Comparison of ENCODE assay signal across 14 cellular contexts in the genomic region with DNA sequence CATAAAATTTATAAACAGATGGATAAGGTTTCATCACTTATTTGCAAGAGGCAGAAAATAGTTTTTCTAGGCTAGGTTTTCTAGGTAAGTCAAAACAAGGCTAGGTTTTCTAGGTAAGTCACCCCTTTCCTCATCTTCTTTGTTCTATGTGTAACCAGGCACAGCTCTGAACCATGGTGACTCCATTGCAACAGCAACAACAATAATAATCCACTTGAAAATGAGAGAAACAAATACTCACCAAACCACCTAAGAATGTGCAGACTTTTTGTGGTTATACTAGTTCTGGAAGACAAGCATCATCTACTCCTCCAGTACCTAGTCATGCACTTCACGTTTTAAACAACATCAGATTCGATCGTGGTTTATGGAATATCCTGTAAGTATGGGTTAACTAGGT.
DNase-seq lines count a peak whose midpoint lies in the region; ATAC-seq lines count a peak whose summit lies in the region.
"Had no signal": no experiment of that assay in that cellular context is flagged by ENCODE, and none has a peak within 500 bp of the region (broad histone marks: within the 10 kb centered on the region; RNA-seq: fewer than 3 reads in every experiment).

No MANE protein-coding gene starts in this region.

- DNase-seq in activated CD4-positive, alpha-beta T cell treated with anti-CD3 and anti-CD28 coated beads for 36 hours = no peak
- DNase-seq in activated CD4-positive, alpha-beta T cell treated with anti-CD3 and anti-CD28 coated beads for 1 hour = no peak
- DNase-seq in DMS79 treated with DMSO at 0.1 percent for 48 hours (lab: John Stamatoyannopoulos, UW) = peak; percentile 95
- DNase-seq in NCI-H2107 treated with DMSO at 0.1 percent for 48 hours (lab: John Stamatoyannopoulos, UW; ENCODE audit: unreplicated experiment) = peak; percentile 81
- DNase-seq in astrocyte of the hippocampus (ENCODE audit: low read depth, low spot score) = peak; percentile 34
- no peak for DNase-seq in kidney glomerular epithelial cell (lab: John Stamatoyannopoulos, UW)
- DNase-seq: C1 segment of cervical spinal cord; Calu3; CD4-positive, alpha-beta T cell; DMS 273 treated with DMSO at 0.1 percent for 48 hours; GF-D8 had no signal

- POLR2A ChIA-PET in activated CD4-positive, alpha-beta T cell treated with anti-CD3 and anti-CD28 coated beads for 36 hours (lab: Charles Lee) = no interaction called here

- CTCF ChIA-PET in activated CD4-positive, alpha-beta T cell treated with anti-CD3 and anti-CD28 coated beads for 36 hours (lab: Charles Lee) = no interaction called here

- H3K27me3 Mint-ChIP-seq in activated CD4-positive, alpha-beta T cell treated with anti-CD3 and anti-CD28 coated beads for 36 hours = no peaks in the 10 kb centered on the region
- H3K27me3 Mint-ChIP-seq: B cell; CD4-positive, alpha-beta T cell had no signal

- H3K27ac Mint-ChIP-seq in activated CD4-positive, alpha-beta T cell treated with anti-CD3 and anti-CD28 coated beads for 36 hours = no peak overlapping the region
- H3K27ac Mint-ChIP-seq: B cell; CD4-positive, alpha-beta T cell had no signal

- H3K36me3 Mint-ChIP-seq in activated CD4-positive, alpha-beta T cell treated with anti-CD3 and anti-CD28 coated beads for 36 hours (ENCODE audit: low read depth) = no peaks in the 10 kb centered on the region

- H3K4me3 Mint-ChIP-seq in activated CD4-positive, alpha-beta T cell treated with anti-CD3 and anti-CD28 coated beads for 36 hours = no peak overlapping the region
- H3K4me3 Mint-ChIP-seq: B cell; CD4-positive, alpha-beta T cell had no signal

- peak; percentile 53 for ATAC-seq in activated CD4-positive, alpha-beta T cell treated with anti-CD3 and anti-CD28 coated beads for 36 hours
- no peak for ATAC-seq in HG03469 (IDR thresholded peaks at IDR 0.05; ENCODE audit: unreplicated experiment)
- ATAC-seq: HepG2 had no signal

- peaks cover 3% of the 10 kb centered on the region for H3K4me1 Mint-ChIP-seq in activated CD4-positive, alpha-beta T cell treated with anti-CD3 and anti-CD28 coated beads for 36 hours
- H3K4me1 Mint-ChIP-seq: B cell had no signal

- intact Hi-C loops in activated CD4-positive, alpha-beta T cell treated with anti-CD3 and anti-CD28 coated beads for 36 hours (cut with DNase I, micrococcal nuclease) = no loop called here

- no peaks in the 10 kb centered on the region for H3K9me3 Mint-ChIP-seq in activated CD4-positive, alpha-beta T cell treated with anti-CD3 and anti-CD28 coated beads for 36 hours (ENCODE audit: low read depth)
- H3K9me3 Mint-ChIP-seq: CD4-positive, alpha-beta T cell had no signal

Comparison
In these comparisons a context has a peak if more than half of its experiments do, and no peak if none do; other contexts are left out.
1. DNase-seq: peak in DMS79 treated with DMSO at 0.1 percent for 48 hours (single experiment), NCI-H2107 treated with DMSO at 0.1 percent for 48 hours (single experiment) and astrocyte of the hippocampus (single experiment); none in activated CD4-positive, alpha-beta T cell treated with anti-CD3 and anti-CD28 coated beads for 36 hours (single experiment), activated CD4-positive, alpha-beta T cell treated with anti-CD3 and anti-CD28 coated beads for 1 hour (single experiment) and kidney glomerular epithelial cell (single experiment).